Comparison of ENCODE assay signal across 17 cellular contexts in genomic region chr10:53754851-53755250, GRCh38.
DNase-seq lines count a peak whose midpoint lies in the region; ATAC-seq and TF ChIP-seq lines count a peak whose summit lies in the region.
"Had no signal": no experiment of that assay in that cellular context is flagged by ENCODE, and none has a peak within 500 bp of the region (broad histone marks: within the 10 kb centered on the region; RNA-seq: fewer than 3 reads in every experiment).

No MANE protein-coding gene starts in this region.

- H3K27me3 Mint-ChIP-seq in chondrocyte (ENCODE audit: low read depth), result peaks cover 1% of the 10 kb centered on the region
- no peaks in the 10 kb centered on the region for H3K27me3 Mint-ChIP-seq in neural crest cell (ENCODE audit: low read depth)
- H3K27me3 Mint-ChIP-seq: natural killer cell treated with Interleukin-12 subunit alpha and Interleukin-12 subunit beta and Interleukin-15 and Interleukin-18, amount 100 ng/mL, for 72 hours had no signal

- H3K36me3 Mint-ChIP-seq in chondrocyte (ENCODE audit: low read depth), result no peaks in the 10 kb centered on the region
- no peaks in the 10 kb centered on the region for H3K36me3 Mint-ChIP-seq in neural crest cell (ENCODE audit: low read depth)
- H3K36me3 Mint-ChIP-seq: activated naive CD4-positive, alpha-beta T cell treated with anti-CD3 and anti-CD28 coated beads, Interleukin-2, amount 50 U/mL, for 72 hours; CD8-positive, alpha-beta T cell; natural killer cell treated with Interleukin-12 subunit alpha and Interleukin-12 subunit beta and Interleukin-15 and Interleukin-18, amount 100 ng/mL, for 72 hours had no signal

- no peaks in the 10 kb centered on the region for H3K4me1 ChIP-seq in BE2C
- H3K4me1 ChIP-seq: suprapubic skin had no signal

- ATAC-seq in GM19324 (IDR thresholded peaks at IDR 0.05; ENCODE audit: low FRiP score, unreplicated experiment), result no peak
- ATAC-seq: activated naive CD4-positive, alpha-beta T cell treated with anti-CD3 and anti-CD28 coated beads, Interleukin-2, amount 50 U/mL, for 72 hours; CD8-positive, alpha-beta T cell; natural killer cell treated with Interleukin-12 subunit alpha and Interleukin-12 subunit beta and Interleukin-15 and Interleukin-18, amount 100 ng/mL, for 72 hours had no signal

- H3K9me3 ChIP-seq in BE2C, result no peaks in the 10 kb centered on the region
- H3K9me3 ChIP-seq: suprapubic skin had no signal

- TF ChIP-seq CTCF in BE2C (IDR thresholded peaks at IDR 0.05; ENCODE audit: low read depth, low read length) (no peak), chondrocyte (IDR thresholded peaks at IDR 0.05) (no peak), neural crest cell (conservative IDR thresholded peaks at IDR 0.05) (no peak)

- H3K4me3 Mint-ChIP-seq in chondrocyte (ENCODE audit: unreplicated experiment) (peak overlapping the region; percentile 64), neural crest cell (peak overlapping the region; percentile 81)
- H3K4me3 Mint-ChIP-seq: CD8-positive, alpha-beta T cell; natural killer cell treated with Interleukin-12 subunit alpha and Interleukin-12 subunit beta and Interleukin-15 and Interleukin-18, amount 100 ng/mL, for 72 hours had no signal

- H3K9me3 Mint-ChIP-seq in chondrocyte (ENCODE audit: low read depth) (no peaks in the 10 kb centered on the region), neural crest cell (no peaks in the 10 kb centered on the region)
- H3K9me3 Mint-ChIP-seq: activated naive CD4-positive, alpha-beta T cell treated with anti-CD3 and anti-CD28 coated beads, Interleukin-2, amount 50 U/mL, for 72 hours; natural killer cell treated with Interleukin-12 subunit alpha and Interleukin-12 subunit beta and Interleukin-15 and Interleukin-18, amount 100 ng/mL, for 72 hours had no signal

- H3K4me1 Mint-ChIP-seq in chondrocyte (ENCODE audit: low read depth) (no peaks in the 10 kb centered on the region), neural crest cell (peaks cover 11% of the 10 kb centered on the region)

- peak; percentile 51 for DNase-seq in BE2C
- DNase-seq in HS-5 (ENCODE audit: low read depth), result peak; percentile 6
- DNase-seq in chondrocyte (ENCODE audit: low spot score), result no peak
- peak; percentile 7 for DNase-seq in neural crest cell (ENCODE audit: low read depth, low spot score)
- DNase-seq in SW480 (ENCODE audit: low spot score), result no peak
- no peak for DNase-seq in stimulated activated naive CD4-positive, alpha-beta T cell treated with Interleukin-2 at 50 U/mL for 16 hours (lab: John Stamatoyannopoulos, UW)
- no peak for DNase-seq in activated naive CD4-positive, alpha-beta T cell treated with Interleukin-2 at 50 U/mL for 16 hours
- DNase-seq: CD8-positive, alpha-beta T cell; GM23248; islet precursor cell; NCI-H1105; NCI-H526 had no signal

- H3K27ac Mint-ChIP-seq in chondrocyte (ENCODE audit: unreplicated experiment) (no peak overlapping the region), neural crest cell (ENCODE audit: unreplicated experiment) (peak overlapping the region; percentile 75)
- H3K27ac Mint-ChIP-seq: activated naive CD4-positive, alpha-beta T cell treated with anti-CD3 and anti-CD28 coated beads, Interleukin-2, amount 50 U/mL, for 72 hours; CD8-positive, alpha-beta T cell; natural killer cell treated with Interleukin-12 subunit alpha and Interleukin-12 subunit beta and Interleukin-15 and Interleukin-18, amount 100 ng/mL, for 72 hours had no signal

- peak overlapping the region; percentile 39 for H3K4me3 ChIP-seq in BE2C (ENCODE audit: low read depth, low read length)
- H3K4me3 ChIP-seq: GM23248, SK-N-MC, suprapubic skin had no signal

- H3K27me3 ChIP-seq in BE2C, result no peaks in the 10 kb centered on the region
- H3K27me3 ChIP-seq: suprapubic skin had no signal

- H3K36me3 ChIP-seq in BE2C, result no peaks in the 10 kb centered on the region
- H3K36me3 ChIP-seq: suprapubic skin had no signal

Comparison
In these comparisons a context has a peak if more than half of its experiments do, and no peak if none do; other contexts are left out.
1. DNase-seq: peak in BE2C (single experiment), HS-5 (single experiment) and neural crest cell (single experiment); none in chondrocyte (single experiment), SW480 (single experiment), stimulated activated naive CD4-positive, alpha-beta T cell treated with Interleukin-2 at 50 U/mL for 16 hours (single experiment) and activated naive CD4-positive, alpha-beta T cell treated with Interleukin-2 at 50 U/mL for 16 hours (single experiment).